1 cellular context compared by ENCODE assay signal in genomic region chr1:1617516-1617915, GRCh38.
TF ChIP-seq lines count a peak whose summit lies in the region.

No MANE protein-coding gene starts in this region.

TF ChIP-seq in K562, 482 proteins besides CTCF, POLR2A, EP300 and RAD21:
- TF ChIP-seq EWSR1 (IDR thresholded peaks at IDR 0.05; ENCODE audit: borderline replicate concordance, low read depth, partially characterized antibody) (no peak), SREBF2 (CRISPR knock-in tag; IDR thresholded peaks at IDR 0.05) (no peak), FOXP4 (CRISPR knock-in tag; IDR thresholded peaks at IDR 0.05; ENCODE audit: borderline replicate concordance) (no peak), RUNX1 (IDR thresholded peaks at IDR 0.05; ENCODE audit: low read depth) (no peak), MAZ (CRISPR knock-in tag; conservative IDR thresholded peaks at IDR 0.05 in 1 of 2, IDR thresholded peaks at IDR 0.05 in 1 of 2) (no peak), ATF1 (CRISPR knock-in tag; IDR thresholded peaks at IDR 0.05) (no peak), ATF1 (tag; IDR thresholded peaks at IDR 0.05) (no peak), C11orf30 (IDR thresholded peaks at IDR 0.05; ENCODE audit: low read depth) (no peak), PRPF4 (IDR thresholded peaks at IDR 0.05; ENCODE audit: insufficient read depth, low read depth, low read length, poor library complexity, severe bottlenecking) (no peak), NR2F6 (CRISPR knock-in tag; IDR thresholded peaks at IDR 0.05) (no peak), NR2C2 (CRISPR knock-in tag; IDR thresholded peaks at IDR 0.05) (no peak), NR2C2 (tag; IDR thresholded peaks at IDR 0.05) (no peak), ATF7 (IDR thresholded peaks at IDR 0.05) (no peak)
